ENCODE assay signal across 14 cellular contexts in the genomic region with DNA sequence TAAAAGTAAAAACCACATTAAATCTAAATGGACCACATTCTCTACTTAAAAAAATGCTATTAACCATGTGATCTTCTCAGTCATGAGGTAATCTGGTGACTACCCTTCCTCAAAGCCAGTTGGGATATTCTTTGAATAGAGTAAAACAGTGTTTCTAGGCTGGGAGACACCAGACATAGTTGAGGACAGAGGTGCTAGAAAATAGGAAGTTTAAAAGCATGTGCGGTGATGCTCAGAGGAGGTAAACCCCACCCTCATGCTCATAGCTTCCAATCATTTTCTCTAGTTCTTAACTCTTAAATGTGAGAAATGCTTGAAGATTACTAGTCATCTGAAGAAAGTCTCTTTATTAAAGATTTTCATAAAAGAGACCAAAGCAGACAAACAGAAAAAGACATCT.
"Had no signal": no experiment of that assay in that cellular context is flagged by ENCODE, and none has a peak within 500 bp of the region (broad histone marks: within the 10 kb centered on the region; RNA-seq: fewer than 3 reads in every experiment).

No MANE protein-coding gene starts in this region.

- H3K4me3 ChIP-seq: heart left ventricle, lower lobe of right lung, pancreas, thyroid gland, uterus had no signal

- H3K4me3 Mint-ChIP-seq: effector memory CD8-positive, alpha-beta T cell; mesothelial cell of epicardium had no signal

- H3K27me3 Mint-ChIP-seq: effector memory CD8-positive, alpha-beta T cell had no signal

- H3K27me3 ChIP-seq: heart left ventricle, pancreas, thyroid gland, uterus had no signal

- H3K27ac Mint-ChIP-seq: mesothelial cell of epicardium had no signal

- H3K36me3 ChIP-seq: thyroid gland, uterus had no signal

- H3K9me3 ChIP-seq: heart left ventricle, lower lobe of right lung, pancreas, thyroid gland, uterus had no signal

- DNase-seq: activated CD4-positive, CD25-positive, alpha-beta regulatory T cell treated with anti-CD3 and anti-CD28 coated beads, Interleukin-2, amount 50 U/mL, for 72 hours; activated effector memory CD4-positive, alpha-beta T cell treated with Interleukin-2 at 50 U/mL for 16 hours; aorta; dermis blood vessel endothelial cell; effector memory CD8-positive, alpha-beta T cell; heart left ventricle; left colon; lower lobe of right lung; pancreas; thyroid gland; uterus had no signal

- ATAC-seq: activated naive CD4-positive, alpha-beta T cell treated with anti-CD3 and anti-CD28 coated beads, Interleukin-2, amount 50 U/mL, for 72 hours; effector memory CD8-positive, alpha-beta T cell; heart left ventricle; left colon; lower lobe of right lung; pancreas; sciatic nerve had no signal

- H3K27ac ChIP-seq: heart left ventricle, lower lobe of right lung, pancreas, thyroid gland, uterus had no signal

- H3K9me3 Mint-ChIP-seq: activated naive CD4-positive, alpha-beta T cell treated with anti-CD3 and anti-CD28 coated beads, Interleukin-2, amount 50 U/mL, for 72 hours; effector memory CD8-positive, alpha-beta T cell; mesothelial cell of epicardium had no signal

- H3K4me1 Mint-ChIP-seq: mesothelial cell of epicardium had no signal

- H3K4me1 ChIP-seq: heart left ventricle, lower lobe of right lung, pancreas, thyroid gland, uterus had no signal
